In genomic region chr17:74354123-74354522, GRCh38 we compare ENCODE assay signal across 1 cellular context.
TF ChIP-seq lines count a peak whose summit lies in the region.

No MANE protein-coding gene starts in this region.

TF ChIP-seq in HepG2, 621 proteins besides CTCF, POLR2A, EP300 and RAD21 (continued from another document and continues in another):
- TF ChIP-seq ARID5B (CRISPR knock-in tag; IDR thresholded peaks at IDR 0.05) (peak; percentile 28; the same call in 1 of the 2 replicates), SRSF4 (IDR thresholded peaks at IDR 0.05; ENCODE audit: low read depth, low read length, poor library complexity, severe bottlenecking) (no peak), NFRKB (IDR thresholded peaks at IDR 0.05) (no peak), MTA1 (CRISPR knock-in tag; IDR thresholded peaks at IDR 0.05; ENCODE audit: borderline replicate concordance) (no peak), E2F5 (CRISPR knock-in tag; conservative IDR thresholded peaks at IDR 0.05) (0 out of 2 replicates have a peak, but pooled peaks have one; percentile 19), ETV5 (CRISPR knock-in tag; IDR thresholded peaks at IDR 0.05; ENCODE audit: borderline replicate concordance) (peak; percentile 30; the same call in 1 of the 2 replicates), MYNN (CRISPR knock-in tag; IDR thresholded peaks at IDR 0.05; ENCODE audit: low read depth) (no peak), HDAC1 (CRISPR knock-in tag; IDR thresholded peaks at IDR 0.05) (0 out of 2 replicates have a peak, but pooled peaks have one; percentile 32), ZNF234 (CRISPR knock-in tag; conservative IDR thresholded peaks at IDR 0.05) (no peak; the same call in 1 of the 2 replicates), CHCHD3 (CRISPR knock-in tag; IDR thresholded peaks at IDR 0.05) (0 out of 2 replicates have a peak, but pooled peaks have one; percentile 84), MLX (CRISPR knock-in tag; IDR thresholded peaks at IDR 0.05) (no peak), FOSL2 (CRISPR knock-in tag; IDR thresholded peaks at IDR 0.05) (0 out of 2 replicates have a peak, but pooled peaks have one; percentile 20), ZNF768 (CRISPR knock-in tag; IDR thresholded peaks at IDR 0.05) (peak; percentile 81), SMYD3 (CRISPR knock-in tag; IDR thresholded peaks at IDR 0.05) (no peak), FOXO1 (CRISPR knock-in tag; IDR thresholded peaks at IDR 0.05) (peak; percentile 52; the same call in 1 of the 2 replicates), ZBTB49 (CRISPR knock-in tag; IDR thresholded peaks at IDR 0.05; ENCODE audit: borderline replicate concordance) (peak; percentile 24; the same call in 1 of the 2 replicates), TEAD3 (CRISPR knock-in tag; optimal IDR thresholded peaks at IDR 0.05; ENCODE audit: borderline replicate concordance) (peak; percentile 58), KAT8 (CRISPR knock-in tag; IDR thresholded peaks at IDR 0.05) (0 out of 2 replicates have a peak, but pooled peaks have one; percentile 45), ZNF441 (CRISPR knock-in tag; IDR thresholded peaks at IDR 0.05; ENCODE audit: borderline replicate concordance) (no peak), ZNF383 (CRISPR knock-in tag; IDR thresholded peaks at IDR 0.05; ENCODE audit: borderline replicate concordance) (no peak), MEIS2 (CRISPR knock-in tag; IDR thresholded peaks at IDR 0.05) (no peak; the same call in 1 of the 2 replicates), ZBTB2 (CRISPR knock-in tag; IDR thresholded peaks at IDR 0.05; ENCODE audit: low read depth) (no peak), ZNF337 (CRISPR knock-in tag; IDR thresholded peaks at IDR 0.05; ENCODE audit: borderline replicate concordance, low read depth) (no peak), HINFP (CRISPR knock-in tag; IDR thresholded peaks at IDR 0.05; ENCODE audit: low read depth) (0 out of 2 replicates have a peak, but pooled peaks have one; percentile 51), ZNF333 (CRISPR knock-in tag; IDR thresholded peaks at IDR 0.05; ENCODE audit: borderline replicate concordance) (no peak), PLSCR1 (CRISPR knock-in tag; IDR thresholded peaks at IDR 0.05; ENCODE audit: borderline replicate concordance) (no peak), ZNF556 (CRISPR knock-in tag; IDR thresholded peaks at IDR 0.05; ENCODE audit: borderline replicate concordance) (0 out of 2 replicates have a peak, but pooled peaks have one; percentile 52), ZFY (CRISPR knock-in tag; IDR thresholded peaks at IDR 0.05) (peak; percentile 52; the same call in 1 of the 2 replicates), MAF1 (CRISPR knock-in tag; IDR thresholded peaks at IDR 0.05; ENCODE audit: borderline replicate concordance) (peak; percentile 34; the same call in 1 of the 2 replicates), SP4 (CRISPR knock-in tag; IDR thresholded peaks at IDR 0.05) (peak; percentile 73; the same call in 1 of the 2 replicates), ZNF652 (CRISPR knock-in tag; IDR thresholded peaks at IDR 0.05; ENCODE audit: borderline replicate concordance, low read depth) (no peak), HOXA5 (CRISPR knock-in tag; IDR thresholded peaks at IDR 0.05) (no peak), RXRA (CRISPR knock-in tag; IDR thresholded peaks at IDR 0.05) (peak; percentile 40; the same call in 1 of the 2 replicates), MATR3 (CRISPR knock-in tag; IDR thresholded peaks at IDR 0.05) (no peak; the same call in 1 of the 2 replicates), SALL2 (CRISPR knock-in tag; IDR thresholded peaks at IDR 0.05) (peak; percentile 40; the same call in 1 of the 2 replicates), DR1 (CRISPR knock-in tag; IDR thresholded peaks at IDR 0.05) (no peak), KLF15 (CRISPR knock-in tag; IDR thresholded peaks at IDR 0.05; ENCODE audit: borderline replicate concordance) (no peak), KAT2B (IDR thresholded peaks at IDR 0.05; ENCODE audit: borderline replicate concordance, low read depth, low read length) (no peak), ZNF121 (CRISPR knock-in tag; IDR thresholded peaks at IDR 0.05) (no peak), UBTF (CRISPR knock-in tag; IDR thresholded peaks at IDR 0.05) (peak; percentile 37; the same call in 1 of the 2 replicates), ZBTB43 (CRISPR knock-in tag; conservative IDR thresholded peaks at IDR 0.05) (no peak), ZBTB33 (CRISPR knock-in tag; IDR thresholded peaks at IDR 0.05) (peak; percentile 55), MYC (CRISPR knock-in tag; IDR thresholded peaks at IDR 0.05; ENCODE audit: borderline replicate concordance) (peak; percentile 42; the same call in 1 of the 2 replicates)
